Comparison of ENCODE assay signal across 1 cellular context in the genomic region with DNA sequence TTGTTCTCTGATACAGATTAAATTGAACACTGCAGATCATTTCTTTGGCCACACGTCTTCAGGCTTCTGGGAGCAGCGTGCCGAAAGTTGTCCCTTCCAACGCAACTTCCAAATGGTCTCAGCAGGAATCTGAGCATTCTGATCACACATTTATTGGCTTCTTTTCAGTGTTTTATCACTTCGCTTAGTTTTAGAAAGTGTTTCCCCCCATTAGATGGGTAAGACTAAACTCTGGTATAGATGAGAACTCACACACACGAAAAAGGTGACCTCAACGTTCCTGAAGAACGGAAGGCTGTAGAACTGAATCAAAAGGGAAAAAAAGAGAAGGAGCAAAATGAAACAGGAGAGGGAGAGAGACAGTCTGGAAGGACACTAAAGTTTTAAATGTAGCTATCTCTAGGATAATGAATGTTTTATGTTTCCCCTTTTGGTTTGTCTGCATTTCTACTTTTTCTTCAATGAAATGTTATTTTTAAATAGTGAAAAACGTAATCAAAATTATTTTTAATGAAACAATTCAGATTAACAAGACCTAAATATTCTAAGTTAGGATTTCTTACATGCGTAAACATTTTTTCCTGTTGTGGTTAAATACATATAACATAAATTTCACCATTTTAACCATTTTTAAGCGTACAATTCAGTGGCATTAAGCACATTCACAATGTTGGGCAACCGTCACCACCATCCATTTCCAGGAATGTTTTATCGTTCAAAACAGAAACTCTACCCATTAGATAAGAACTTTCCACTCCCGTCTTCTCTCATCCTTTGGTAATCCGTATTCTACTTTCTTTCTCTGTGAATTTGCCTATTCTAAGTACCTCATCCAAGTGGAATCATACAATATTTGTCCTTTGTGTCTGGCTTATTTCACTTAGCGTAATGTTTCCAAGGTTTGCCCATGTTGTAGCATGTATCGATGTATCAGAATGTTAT.
TF ChIP-seq lines count a peak whose summit lies in the region.

No MANE protein-coding gene starts in this region.

TF ChIP-seq in K562, 482 proteins besides CTCF, POLR2A, EP300 and RAD21 (continued from another document and continues in another):
- TF ChIP-seq, protein P1, sequence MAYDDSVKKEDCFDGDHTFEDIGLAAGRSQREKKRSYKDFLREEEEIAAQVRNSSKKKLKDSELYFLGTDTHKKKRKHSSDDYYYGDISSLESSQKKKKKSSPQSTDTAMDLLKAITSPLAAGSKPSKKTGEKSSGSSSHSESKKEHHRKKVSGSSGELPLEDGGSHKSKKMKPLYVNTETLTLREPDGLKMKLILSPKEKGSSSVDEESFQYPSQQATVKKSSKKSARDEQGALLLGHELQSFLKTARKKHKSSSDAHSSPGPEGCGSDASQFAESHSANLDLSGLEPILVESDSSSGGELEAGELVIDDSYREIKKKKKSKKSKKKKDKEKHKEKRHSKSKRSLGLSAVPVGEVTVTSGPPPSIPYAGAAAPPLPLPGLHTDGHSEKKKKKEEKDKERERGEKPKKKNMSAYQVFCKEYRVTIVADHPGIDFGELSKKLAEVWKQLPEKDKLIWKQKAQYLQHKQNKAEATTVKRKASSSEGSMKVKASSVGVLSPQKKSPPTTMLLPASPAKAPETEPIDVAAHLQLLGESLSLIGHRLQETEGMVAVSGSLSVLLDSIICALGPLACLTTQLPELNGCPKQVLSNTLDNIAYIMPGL (CRISPR knock-in tag; IDR thresholded peaks at IDR 0.05), result 0 out of 2 replicates have a peak, but pooled peaks have one; percentile 27
- TF ChIP-seq BMI1 (IDR thresholded peaks at IDR 0.05; ENCODE audit: low read length), result no peak
- TF ChIP-seq, protein P2, sequence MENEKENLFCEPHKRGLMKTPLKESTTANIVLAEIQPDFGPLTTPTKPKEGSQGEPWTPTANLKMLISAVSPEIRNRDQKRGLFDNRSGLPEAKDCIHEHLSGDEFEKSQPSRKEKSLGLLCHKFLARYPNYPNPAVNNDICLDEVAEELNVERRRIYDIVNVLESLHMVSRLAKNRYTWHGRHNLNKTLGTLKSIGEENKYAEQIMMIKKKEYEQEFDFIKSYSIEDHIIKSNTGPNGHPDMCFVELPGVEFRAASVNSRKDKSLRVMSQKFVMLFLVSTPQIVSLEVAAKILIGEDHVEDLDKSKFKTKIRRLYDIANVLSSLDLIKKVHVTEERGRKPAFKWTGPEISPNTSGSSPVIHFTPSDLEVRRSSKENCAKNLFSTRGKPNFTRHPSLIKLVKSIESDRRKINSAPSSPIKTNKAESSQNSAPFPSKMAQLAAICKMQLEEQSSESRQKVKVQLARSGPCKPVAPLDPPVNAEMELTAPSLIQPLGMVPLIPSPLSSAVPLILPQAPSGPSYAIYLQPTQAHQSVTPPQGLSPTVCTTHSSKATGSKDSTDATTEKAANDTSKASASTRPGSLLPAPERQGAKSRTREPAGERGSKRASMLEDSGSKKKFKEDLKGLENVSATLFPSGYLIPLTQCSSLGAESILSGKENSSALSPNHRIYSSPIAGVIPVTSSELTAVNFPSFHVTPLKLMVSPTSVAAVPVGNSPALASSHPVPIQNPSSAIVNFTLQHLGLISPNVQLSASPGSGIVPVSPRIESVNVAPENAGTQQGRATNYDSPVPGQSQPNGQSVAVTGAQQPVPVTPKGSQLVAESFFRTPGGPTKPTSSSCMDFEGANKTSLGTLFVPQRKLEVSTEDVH (IDR thresholded peaks at IDR 0.05; ENCODE audit: low read depth, partially characterized antibody), result no peak
- TF ChIP-seq XRCC3 (IDR thresholded peaks at IDR 0.05), result 0 out of 2 replicates have a peak, but pooled peaks have one; percentile 56
- TF ChIP-seq JUND (IDR thresholded peaks at IDR 0.05; ENCODE audit: borderline replicate concordance, low read depth, low read length), result peak; percentile 76
- peak; percentile 49; the same call in 1 of the 3 replicates for TF ChIP-seq JUND (tag; IDR thresholded peaks at IDR 0.05; ENCODE audit: borderline replicate concordance, low read depth, low read length)
- TF ChIP-seq NFE2L1 (tag; IDR thresholded peaks at IDR 0.05; ENCODE audit: borderline replicate concordance, low read depth), result no peak
- TF ChIP-seq ASH1L (IDR thresholded peaks at IDR 0.05; ENCODE audit: borderline replicate concordance, low read depth, partially characterized antibody), result no peak
- no peak for TF ChIP-seq HIVEP1 (CRISPR knock-in tag; IDR thresholded peaks at IDR 0.05)
- no peak for TF ChIP-seq KLF10 (CRISPR knock-in tag; IDR thresholded peaks at IDR 0.05)
- TF ChIP-seq, protein P3, sequence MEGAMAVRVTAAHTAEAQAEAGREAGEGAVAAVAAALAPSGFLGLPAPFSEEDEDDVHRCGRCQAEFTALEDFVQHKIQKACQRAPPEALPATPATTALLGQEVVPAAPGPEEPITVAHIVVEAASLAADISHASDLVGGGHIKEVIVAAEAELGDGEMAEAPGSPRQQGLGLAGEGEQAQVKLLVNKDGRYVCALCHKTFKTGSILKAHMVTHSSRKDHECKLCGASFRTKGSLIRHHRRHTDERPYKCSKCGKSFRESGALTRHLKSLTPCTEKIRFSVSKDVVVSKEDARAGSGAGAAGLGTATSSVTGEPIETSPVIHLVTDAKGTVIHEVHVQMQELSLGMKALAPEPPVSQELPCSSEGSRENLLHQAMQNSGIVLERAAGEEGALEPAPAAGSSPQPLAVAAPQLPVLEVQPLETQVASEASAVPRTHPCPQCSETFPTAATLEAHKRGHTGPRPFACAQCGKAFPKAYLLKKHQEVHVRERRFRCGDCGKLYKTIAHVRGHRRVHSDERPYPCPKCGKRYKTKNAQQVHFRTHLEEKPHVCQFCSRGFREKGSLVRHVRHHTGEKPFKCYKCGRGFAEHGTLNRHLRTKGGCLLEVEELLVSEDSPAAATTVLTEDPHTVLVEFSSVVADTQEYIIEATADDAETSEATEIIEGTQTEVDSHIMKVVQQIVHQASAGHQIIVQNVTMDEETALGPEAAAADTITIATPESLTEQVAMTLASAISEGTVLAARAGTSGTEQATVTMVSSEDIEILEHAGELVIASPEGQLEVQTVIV (CRISPR knock-in tag; IDR thresholded peaks at IDR 0.05; ENCODE audit: borderline replicate concordance), result no peak
- no peak for TF ChIP-seq RFX7 (CRISPR knock-in tag; IDR thresholded peaks at IDR 0.05)
- peak; percentile 42; the same call in 1 of the 2 replicates for TF ChIP-seq L3MBTL2 (IDR thresholded peaks at IDR 0.05)
- 0 out of 2 replicates have a peak, but pooled peaks have one; percentile 35 for TF ChIP-seq MBD2 (IDR thresholded peaks at IDR 0.05; ENCODE audit: borderline replicate concordance, low read depth)
- no peak for TF ChIP-seq SNIP1 (IDR thresholded peaks at IDR 0.05; ENCODE audit: low read depth)
- TF ChIP-seq ZNF764 (CRISPR knock-in tag; IDR thresholded peaks at IDR 0.05; ENCODE audit: low read depth), result no peak
- peak in 1 of 2 experiments; percentile 9; a peak in 1 of 4 replicates for TF ChIP-seq HDAC1 (IDR thresholded peaks at IDR 0.05)
- TF ChIP-seq, protein P4, sequence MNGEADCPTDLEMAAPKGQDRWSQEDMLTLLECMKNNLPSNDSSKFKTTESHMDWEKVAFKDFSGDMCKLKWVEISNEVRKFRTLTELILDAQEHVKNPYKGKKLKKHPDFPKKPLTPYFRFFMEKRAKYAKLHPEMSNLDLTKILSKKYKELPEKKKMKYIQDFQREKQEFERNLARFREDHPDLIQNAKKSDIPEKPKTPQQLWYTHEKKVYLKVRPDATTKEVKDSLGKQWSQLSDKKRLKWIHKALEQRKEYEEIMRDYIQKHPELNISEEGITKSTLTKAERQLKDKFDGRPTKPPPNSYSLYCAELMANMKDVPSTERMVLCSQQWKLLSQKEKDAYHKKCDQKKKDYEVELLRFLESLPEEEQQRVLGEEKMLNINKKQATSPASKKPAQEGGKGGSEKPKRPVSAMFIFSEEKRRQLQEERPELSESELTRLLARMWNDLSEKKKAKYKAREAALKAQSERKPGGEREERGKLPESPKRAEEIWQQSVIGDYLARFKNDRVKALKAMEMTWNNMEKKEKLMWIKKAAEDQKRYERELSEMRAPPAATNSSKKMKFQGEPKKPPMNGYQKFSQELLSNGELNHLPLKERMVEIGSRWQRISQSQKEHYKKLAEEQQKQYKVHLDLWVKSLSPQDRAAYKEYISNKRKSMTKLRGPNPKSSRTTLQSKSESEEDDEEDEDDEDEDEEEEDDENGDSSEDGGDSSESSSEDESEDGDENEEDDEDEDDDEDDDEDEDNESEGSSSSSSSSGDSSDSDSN (IDR thresholded peaks at IDR 0.05; ENCODE audit: borderline replicate concordance in 1 of 2, low read depth in 2 of 2, low read length in 2 of 2), result no peak
- TF ChIP-seq, protein P5, sequence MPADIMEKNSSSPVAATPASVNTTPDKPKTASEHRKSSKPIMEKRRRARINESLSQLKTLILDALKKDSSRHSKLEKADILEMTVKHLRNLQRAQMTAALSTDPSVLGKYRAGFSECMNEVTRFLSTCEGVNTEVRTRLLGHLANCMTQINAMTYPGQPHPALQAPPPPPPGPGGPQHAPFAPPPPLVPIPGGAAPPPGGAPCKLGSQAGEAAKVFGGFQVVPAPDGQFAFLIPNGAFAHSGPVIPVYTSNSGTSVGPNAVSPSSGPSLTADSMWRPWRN (IDR thresholded peaks at IDR 0.05; ENCODE audit: low read depth), result no peak
- TF ChIP-seq RB1 (IDR thresholded peaks at IDR 0.05; ENCODE audit: low read depth), result 0 out of 2 replicates have a peak, but pooled peaks have one; percentile 31
- no peak for TF ChIP-seq HEY1 (CRISPR knock-in tag; IDR thresholded peaks at IDR 0.05; ENCODE audit: borderline replicate concordance)
- peak; percentile 10 to 42; a peak in 2 of 4 replicates for TF ChIP-seq KDM1A (IDR thresholded peaks at IDR 0.05)
- peak; percentile 82 for TF ChIP-seq NFRKB (IDR thresholded peaks at IDR 0.05; ENCODE audit: low read depth)
- no peak for TF ChIP-seq SPI1 (IDR thresholded peaks at IDR 0.05; ENCODE audit: borderline replicate concordance, low read depth, low read length)
- TF ChIP-seq, protein P6, sequence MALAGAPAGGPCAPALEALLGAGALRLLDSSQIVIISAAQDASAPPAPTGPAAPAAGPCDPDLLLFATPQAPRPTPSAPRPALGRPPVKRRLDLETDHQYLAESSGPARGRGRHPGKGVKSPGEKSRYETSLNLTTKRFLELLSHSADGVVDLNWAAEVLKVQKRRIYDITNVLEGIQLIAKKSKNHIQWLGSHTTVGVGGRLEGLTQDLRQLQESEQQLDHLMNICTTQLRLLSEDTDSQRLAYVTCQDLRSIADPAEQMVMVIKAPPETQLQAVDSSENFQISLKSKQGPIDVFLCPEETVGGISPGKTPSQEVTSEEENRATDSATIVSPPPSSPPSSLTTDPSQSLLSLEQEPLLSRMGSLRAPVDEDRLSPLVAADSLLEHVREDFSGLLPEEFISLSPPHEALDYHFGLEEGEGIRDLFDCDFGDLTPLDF (CRISPR knock-in tag; IDR thresholded peaks at IDR 0.05), result no peak
- no peak for TF ChIP-seq PYGO2 (tag; IDR thresholded peaks at IDR 0.05)
- peak; percentile 68 for TF ChIP-seq POLR2H (tag; IDR thresholded peaks at IDR 0.05; ENCODE audit: low read depth)
- TF ChIP-seq EHMT2 (IDR thresholded peaks at IDR 0.05), result peak; percentile 11; the same call in 1 of the 2 replicates
- TF ChIP-seq GABPA (tag; conservative IDR thresholded peaks at IDR 0.05; ENCODE audit: low read depth), result no peak
- TF ChIP-seq MECOM (CRISPR knock-in tag; IDR thresholded peaks at IDR 0.05), result 0 out of 2 replicates have a peak, but pooled peaks have one; percentile 55
- no peak for TF ChIP-seq ZNF780A (CRISPR knock-in tag; IDR thresholded peaks at IDR 0.05)
- TF ChIP-seq HDAC3 (IDR thresholded peaks at IDR 0.05; ENCODE audit: borderline replicate concordance, partially characterized antibody), result peak; percentile 84
- TF ChIP-seq MTA1 (IDR thresholded peaks at IDR 0.05; ENCODE audit: borderline replicate concordance), result peak; percentile 63; the same call in 1 of the 2 replicates
- TF ChIP-seq, protein P7, sequence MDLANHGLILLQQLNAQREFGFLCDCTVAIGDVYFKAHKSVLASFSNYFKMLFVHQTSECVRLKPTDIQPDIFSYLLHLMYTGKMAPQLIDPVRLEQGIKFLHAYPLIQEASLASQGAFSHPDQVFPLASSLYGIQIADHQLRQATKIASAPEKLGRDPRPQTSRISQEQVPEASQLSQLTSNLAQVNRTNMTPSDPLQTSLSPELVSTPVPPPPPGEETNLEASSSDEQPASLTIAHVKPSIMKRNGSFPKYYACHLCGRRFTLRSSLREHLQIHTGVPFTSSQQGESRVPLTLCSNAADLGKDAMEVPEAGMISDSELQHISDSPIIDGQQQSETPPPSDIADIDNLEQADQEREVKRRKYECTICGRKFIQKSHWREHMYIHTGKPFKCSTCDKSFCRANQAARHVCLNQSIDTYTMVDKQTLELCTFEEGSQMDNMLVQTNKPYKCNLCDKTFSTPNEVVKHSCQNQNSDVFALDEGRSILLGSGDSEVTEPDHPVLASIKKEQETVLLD (IDR thresholded peaks at IDR 0.05), result peak; percentile 21; the same call in 1 of the 2 replicates
- TF ChIP-seq, protein P8, sequence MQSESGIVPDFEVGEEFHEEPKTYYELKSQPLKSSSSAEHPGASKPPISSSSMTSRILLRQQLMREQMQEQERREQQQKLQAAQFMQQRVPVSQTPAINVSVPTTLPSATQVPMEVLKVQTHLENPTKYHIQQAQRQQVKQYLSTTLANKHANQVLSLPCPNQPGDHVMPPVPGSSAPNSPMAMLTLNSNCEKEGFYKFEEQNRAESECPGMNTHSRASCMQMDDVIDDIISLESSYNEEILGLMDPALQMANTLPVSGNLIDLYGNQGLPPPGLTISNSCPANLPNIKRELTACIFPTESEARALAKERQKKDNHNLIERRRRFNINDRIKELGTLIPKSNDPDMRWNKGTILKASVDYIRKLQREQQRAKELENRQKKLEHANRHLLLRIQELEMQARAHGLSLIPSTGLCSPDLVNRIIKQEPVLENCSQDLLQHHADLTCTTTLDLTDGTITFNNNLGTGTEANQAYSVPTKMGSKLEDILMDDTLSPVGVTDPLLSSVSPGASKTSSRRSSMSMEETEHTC (IDR thresholded peaks at IDR 0.05), result no peak
- TF ChIP-seq, protein P9, sequence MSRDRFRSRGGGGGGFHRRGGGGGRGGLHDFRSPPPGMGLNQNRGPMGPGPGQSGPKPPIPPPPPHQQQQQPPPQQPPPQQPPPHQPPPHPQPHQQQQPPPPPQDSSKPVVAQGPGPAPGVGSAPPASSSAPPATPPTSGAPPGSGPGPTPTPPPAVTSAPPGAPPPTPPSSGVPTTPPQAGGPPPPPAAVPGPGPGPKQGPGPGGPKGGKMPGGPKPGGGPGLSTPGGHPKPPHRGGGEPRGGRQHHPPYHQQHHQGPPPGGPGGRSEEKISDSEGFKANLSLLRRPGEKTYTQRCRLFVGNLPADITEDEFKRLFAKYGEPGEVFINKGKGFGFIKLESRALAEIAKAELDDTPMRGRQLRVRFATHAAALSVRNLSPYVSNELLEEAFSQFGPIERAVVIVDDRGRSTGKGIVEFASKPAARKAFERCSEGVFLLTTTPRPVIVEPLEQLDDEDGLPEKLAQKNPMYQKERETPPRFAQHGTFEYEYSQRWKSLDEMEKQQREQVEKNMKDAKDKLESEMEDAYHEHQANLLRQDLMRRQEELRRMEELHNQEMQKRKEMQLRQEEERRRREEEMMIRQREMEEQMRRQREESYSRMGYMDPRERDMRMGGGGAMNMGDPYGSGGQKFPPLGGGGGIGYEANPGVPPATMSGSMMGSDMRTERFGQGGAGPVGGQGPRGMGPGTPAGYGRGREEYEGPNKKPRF (IDR thresholded peaks at IDR 0.05; ENCODE audit: low read depth, low read length), result no peak
- TF ChIP-seq, protein P10, sequence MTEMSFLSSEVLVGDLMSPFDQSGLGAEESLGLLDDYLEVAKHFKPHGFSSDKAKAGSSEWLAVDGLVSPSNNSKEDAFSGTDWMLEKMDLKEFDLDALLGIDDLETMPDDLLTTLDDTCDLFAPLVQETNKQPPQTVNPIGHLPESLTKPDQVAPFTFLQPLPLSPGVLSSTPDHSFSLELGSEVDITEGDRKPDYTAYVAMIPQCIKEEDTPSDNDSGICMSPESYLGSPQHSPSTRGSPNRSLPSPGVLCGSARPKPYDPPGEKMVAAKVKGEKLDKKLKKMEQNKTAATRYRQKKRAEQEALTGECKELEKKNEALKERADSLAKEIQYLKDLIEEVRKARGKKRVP (CRISPR knock-in tag; IDR thresholded peaks at IDR 0.05), result no peak
- TF ChIP-seq ETV1 (tag; conservative IDR thresholded peaks at IDR 0.05; ENCODE audit: low read depth), result no peak
